30 cellular contexts compared by ENCODE assay signal in genomic region chr9:131936929-131937328, GRCh38.
"Had no signal": no experiment of that assay in that cellular context is flagged by ENCODE, and none has a peak within 500 bp of the region (broad histone marks: within the 10 kb centered on the region; RNA-seq: fewer than 3 reads in every experiment).

No MANE protein-coding gene starts in this region.

- H3K9me3 Mint-ChIP-seq: activated CD4-positive, alpha-beta memory T cell treated with anti-CD3 and anti-CD28 coated beads, Interleukin-2, amount 10 ng/mL, durations not matched to agents 7 days and 5 days; activated naive CD4-positive, alpha-beta T cell treated with anti-CD3 and anti-CD28 coated beads, Interleukin-2, amount 10 ng/mL, durations not matched to agents 7 days and 5 days; activated naive CD8-positive, alpha-beta T cell treated with anti-CD3 and anti-CD28 coated beads, Interleukin-2, amount 50 U/mL, for 24 hours had no signal

- H3K36me3 Mint-ChIP-seq: activated CD8-positive, alpha-beta memory T cell treated with anti-CD3 and anti-CD28 coated beads, Interleukin-2, amount 10 ng/mL, durations not matched to agents 7 days and 5 days had no signal

- H3K4me2 ChIP-seq: PC-9 had no signal

- H3K4me1 Mint-ChIP-seq: activated CD4-positive, alpha-beta memory T cell treated with anti-CD3 and anti-CD28 coated beads, Interleukin-2, amount 10 ng/mL, durations not matched to agents 7 days and 5 days; activated CD8-positive, alpha-beta memory T cell treated with anti-CD3 and anti-CD28 coated beads, Interleukin-2, amount 10 ng/mL, durations not matched to agents 7 days and 5 days; activated naive CD4-positive, alpha-beta T cell treated with anti-CD3 and anti-CD28 coated beads, Interleukin-2, amount 10 ng/mL, durations not matched to agents 7 days and 5 days; activated naive CD8-positive, alpha-beta T cell treated with anti-CD3 and anti-CD28 coated beads, Interleukin-2, amount 50 U/mL, for 24 hours had no signal

- H2AFZ ChIP-seq: PC-9 had no signal

- H3K27ac Mint-ChIP-seq: activated CD4-positive, alpha-beta memory T cell treated with anti-CD3 and anti-CD28 coated beads, Interleukin-2, amount 10 ng/mL, durations not matched to agents 7 days and 5 days; activated CD8-positive, alpha-beta memory T cell treated with anti-CD3 and anti-CD28 coated beads, Interleukin-2, amount 10 ng/mL, durations not matched to agents 7 days and 5 days; activated naive CD4-positive, alpha-beta T cell treated with anti-CD3 and anti-CD28 coated beads, Interleukin-2, amount 10 ng/mL, durations not matched to agents 7 days and 5 days; activated naive CD8-positive, alpha-beta T cell; activated naive CD8-positive, alpha-beta T cell treated with anti-CD3 and anti-CD28 coated beads, Interleukin-2, amount 50 U/mL, for 24 hours had no signal

- H3K4me3 Mint-ChIP-seq: activated CD4-positive, alpha-beta memory T cell treated with anti-CD3 and anti-CD28 coated beads, Interleukin-2, amount 10 ng/mL, durations not matched to agents 7 days and 5 days; activated CD8-positive, alpha-beta memory T cell treated with anti-CD3 and anti-CD28 coated beads, Interleukin-2, amount 10 ng/mL, durations not matched to agents 7 days and 5 days; activated naive CD4-positive, alpha-beta T cell treated with anti-CD3 and anti-CD28 coated beads, Interleukin-2, amount 10 ng/mL, durations not matched to agents 7 days and 5 days; activated naive CD8-positive, alpha-beta T cell; activated naive CD8-positive, alpha-beta T cell treated with anti-CD3 and anti-CD28 coated beads, Interleukin-2, amount 50 U/mL, for 24 hours had no signal

- H3K27ac ChIP-seq: brain microvascular endothelial cell, PC-9, RWPE1, VCaP had no signal

- H3K27me3 ChIP-seq: brain microvascular endothelial cell had no signal

- H3K4me3 ChIP-seq: PC-9 had no signal

- ATAC-seq: activated CD8-positive, alpha-beta memory T cell treated with anti-CD3 and anti-CD28 coated beads, Interleukin-2, amount 10 ng/mL, durations not matched to agents 7 days and 5 days; activated naive CD8-positive, alpha-beta T cell treated with anti-CD3 and anti-CD28 coated beads, Interleukin-2, amount 50 U/mL, for 24 hours; Right ventricle myocardium inferior had no signal

- H3K27me3 Mint-ChIP-seq: activated CD4-positive, alpha-beta memory T cell treated with anti-CD3 and anti-CD28 coated beads, Interleukin-2, amount 10 ng/mL, durations not matched to agents 7 days and 5 days; activated CD8-positive, alpha-beta memory T cell treated with anti-CD3 and anti-CD28 coated beads, Interleukin-2, amount 10 ng/mL, durations not matched to agents 7 days and 5 days; activated naive CD4-positive, alpha-beta T cell treated with anti-CD3 and anti-CD28 coated beads, Interleukin-2, amount 10 ng/mL, durations not matched to agents 7 days and 5 days; activated naive CD8-positive, alpha-beta T cell; activated naive CD8-positive, alpha-beta T cell treated with anti-CD3 and anti-CD28 coated beads, Interleukin-2, amount 50 U/mL, for 24 hours had no signal

- DNase-seq: activated CD4-positive, alpha-beta memory T cell treated with anti-CD3 and anti-CD28 coated beads, Interleukin-2, amount 10 ng/mL, durations not matched to agents 7 days and 5 days; activated CD4-positive, alpha-beta T cell treated with anti-CD3 and anti-CD28 coated beads for 1 hour; activated CD4-positive, alpha-beta T cell treated with anti-CD3 and anti-CD28 coated beads for 48 hours; activated CD4-positive, CD25-positive, alpha-beta regulatory T cell; activated CD8-positive, alpha-beta memory T cell treated with anti-CD3 and anti-CD28 coated beads for 24 hours; activated CD8-positive, alpha-beta memory T cell treated with anti-CD3 and anti-CD28 coated beads, Interleukin-2, amount 10 ng/mL, durations not matched to agents 7 days and 5 days; activated CD8-positive, alpha-beta memory T cell treated with anti-CD3 and anti-CD28 coated beads, Interleukin-2, amount 50 U/mL, for 48 hours; activated effector memory CD4-positive, alpha-beta T cell treated with Interleukin-2 at 50 U/mL for 16 hours; activated naive CD4-positive, alpha-beta T cell treated with anti-CD3 and anti-CD28 coated beads, Interleukin-2, amount 10 ng/mL, durations not matched to agents 7 days and 5 days; activated naive CD8-positive, alpha-beta T cell treated with anti-CD3 and anti-CD28 coated beads, Interleukin-2, amount 50 U/mL, for 24 hours; activated T-cell treated with anti-CD3 and anti-CD28 coated beads, Interleukin-2, amount 50 U/mL, for 48 hours; anterior cingulate cortex; brain microvascular endothelial cell; central memory CD4-positive, alpha-beta T cell; NCI-H1092 treated with DMSO at 0.1 percent for 48 hours; NCI-H146; NCI-H187 treated with DMSO at 0.1 percent for 48 hours; NCI-H510A; NCI-H526; NCI-H774; PC-9; SIG-M5; SW 1271; T-helper 1 cell; T-helper 2 cell; T-helper 9 cell had no signal
